Comparison of ENCODE assay signal across 14 cellular contexts in genomic region chr5:149675467-149676201, GRCh38. TPM values are rescaled to one million over a fixed set of nuclear protein-coding genes. Genes with fewer than 3 reads are reported as not detected.
DNase-seq lines count a peak whose midpoint lies in the region; ATAC-seq and TF ChIP-seq lines count a peak whose summit lies in the region.
"Had no signal": no experiment of that assay in that cellular context is flagged by ENCODE, and none has a peak within 500 bp of the region (broad histone marks: within the 10 kb centered on the region; RNA-seq: fewer than 3 reads in every experiment).

No MANE protein-coding gene starts in this region.

- H3K4me3 ChIP-seq in HEK293 (ENCODE audit: low read depth, low read length) (no peak overlapping the region), MM.1S (ENCODE audit: low read length) (no peak overlapping the region)
- H3K4me3 ChIP-seq: MG63 had no signal

- H3K36me3 ChIP-seq in HEK293 (ENCODE audit: control insufficient read depth in 2 of 2, insufficient read depth in 1 of 2, low read length in 2 of 2) (no peaks in the 10 kb centered on the region), MM.1S (replicated peaks; ENCODE audit: insufficient read depth, low read length) (no peaks in the 10 kb centered on the region)
- H3K36me3 ChIP-seq: MG63 had no signal

- H3K9ac ChIP-seq in MM.1S (ENCODE audit: low read length) = no peak overlapping the region

- H3K9me3 Mint-ChIP-seq in nephron = peaks cover 14% of the 10 kb centered on the region

- H3K27me3 Mint-ChIP-seq in nephron (ENCODE audit: low read depth) = peaks cover 5% of the 10 kb centered on the region

- intact Hi-C loops in Right ventricle myocardium superior (cut with DNase I) = no loop called here

- H3K27ac Mint-ChIP-seq in nephron = peak overlapping the region in 2 of 3 experiments; percentile 16 to 78
- H3K27ac Mint-ChIP-seq: progenitor cell of endocrine pancreas had no signal

- H3K9me2 ChIP-seq in MM.1S (replicated peaks; ENCODE audit: insufficient read depth, low read length) = no peaks in the 10 kb centered on the region

- H3K4me3 Mint-ChIP-seq in nephron = no peak overlapping the region

- no peaks in the 10 kb centered on the region for H3K79me2 ChIP-seq in MM.1S (ENCODE audit: low read length)

- CTCF ChIA-PET in HEK293 (lab: Yijun Ruan, JAX) = interaction anchor here (0.9 to 2.6 kb wide), 3 partner anchors 8 to 102 kb away, joined by 3 to 14 read pairs (median 5); no protein-coding TSS in a partner anchor

- no peaks in the 10 kb centered on the region for H3K27me3 ChIP-seq in MM.1S (replicated peaks; ENCODE audit: insufficient read depth, low read length)
- H3K27me3 ChIP-seq: MG63 had no signal

- H3K4me1 ChIP-seq in HEK293 (ENCODE audit: control insufficient read depth, insufficient read depth, low read length) = peaks cover 5% of the 10 kb centered on the region; the same call in 1 of the 2 replicates
- peaks cover 6% of the 10 kb centered on the region; the same call in 1 of the 2 replicates for H3K4me1 ChIP-seq in MM.1S (ENCODE audit: low read length)

- no peak overlapping the region for H2AFZ ChIP-seq in MM.1S (ENCODE audit: low read length)

- POLR2A ChIA-PET in HEK293 (lab: Yijun Ruan, JAX) = no interaction called here

- TF ChIP-seq CTCF in HEK293 (tag by site-specific recombination; IDR thresholded peaks at IDR 0.05) = no peak
- no peak for TF ChIP-seq CTCF in nephron (IDR thresholded peaks at IDR 0.05; ENCODE audit: unreplicated experiment in 3 of 3)
- TF ChIP-seq CTCF in MM.1S (IDR thresholded peaks at IDR 0.05; ENCODE audit: low read length) = no peak

- peak; percentile 59 for DNase-seq in NCI-H510A treated with DMSO at 0.1 percent for 48 hours (lab: John Stamatoyannopoulos, UW)
- peak; percentile 51 for DNase-seq in Right ventricle myocardium superior
- no peak for DNase-seq in NCI-H128 (lab: John Stamatoyannopoulos, UW; ENCODE audit: unreplicated experiment)
- no peak for DNase-seq in MM.1S
- DNase-seq: mesenchymal stem cell, MG63, NCI-H774 had no signal

- no peaks in the 10 kb centered on the region for H3K4me1 Mint-ChIP-seq in nephron

- H3K27ac ChIP-seq in HEK293 (ENCODE audit: extremely low read depth, low read depth, low read length) (no peak overlapping the region), MM.1S (ENCODE audit: low read length) (no peak overlapping the region)
- H3K27ac ChIP-seq: C4-2B, VCaP had no signal

- H4K20me1 ChIP-seq in MM.1S (ENCODE audit: insufficient read depth, low read length) = no peaks in the 10 kb centered on the region

- H3F3A ChIP-seq in MM.1S (ENCODE audit: insufficient read depth, low read length) = no peaks in the 10 kb centered on the region

- H3K9me3 ChIP-seq in HEK293 (ENCODE audit: control insufficient read depth, insufficient read depth, low read depth, low read length) = no peaks in the 10 kb centered on the region
- H3K9me3 ChIP-seq in MM.1S (replicated peaks; ENCODE audit: insufficient read depth, low read length) = no peaks in the 10 kb centered on the region

- peaks cover 7% of the 10 kb centered on the region for H3K36me3 Mint-ChIP-seq in nephron (ENCODE audit: low read depth)

- H3K4me2 ChIP-seq in MM.1S (ENCODE audit: low read depth, low read length) = no peak overlapping the region

- ATAC-seq in Right ventricle myocardium superior (ENCODE audit: poor library complexity) = peak; percentile 59
- no peak for ATAC-seq in HG02588 (IDR thresholded peaks at IDR 0.05; ENCODE audit: unreplicated experiment)
- no peak for ATAC-seq in GM18511 (IDR thresholded peaks at IDR 0.05; ENCODE audit: unreplicated experiment)

TF ChIP-seq in HEK293, 187 proteins besides CTCF, POLR2A, EP300 and RAD21 (continues in another document):
- TF ChIP-seq SETDB1 (IDR thresholded peaks at IDR 0.05; ENCODE audit: insufficient read length, low read length) (no peak), PRDM1 (tag by site-specific recombination; IDR thresholded peaks at IDR 0.05) (no peak), KLF1 (tag by site-specific recombination; IDR thresholded peaks at IDR 0.05) (peak; percentile 51; the same call in 1 of the 2 replicates), ZBTB7A (tag by site-specific recombination; IDR thresholded peaks at IDR 0.05; ENCODE audit: low read depth) (no peak), KLF16 (tag by site-specific recombination; IDR thresholded peaks at IDR 0.05) (no peak), ZNF530 (tag by site-specific recombination; IDR thresholded peaks at IDR 0.05; ENCODE audit: low read depth) (no peak), ZIC2 (tag by site-specific recombination; IDR thresholded peaks at IDR 0.05) (0 out of 2 replicates have a peak, but pooled peaks have one; percentile 15), RBAK (tag by site-specific recombination; IDR thresholded peaks at IDR 0.05) (no peak), ZSCAN4 (tag by site-specific recombination; IDR thresholded peaks at IDR 0.05) (no peak), HIC1 (tag by site-specific recombination; IDR thresholded peaks at IDR 0.05) (no peak), PRDM10 (tag by site-specific recombination; IDR thresholded peaks at IDR 0.05) (peak; percentile 47; the same call in 1 of the 2 replicates), GLIS1 (tag by site-specific recombination; IDR thresholded peaks at IDR 0.05) (0 out of 2 replicates have a peak, but pooled peaks have one; percentile 21)
- TF ChIP-seq, protein P1, sequence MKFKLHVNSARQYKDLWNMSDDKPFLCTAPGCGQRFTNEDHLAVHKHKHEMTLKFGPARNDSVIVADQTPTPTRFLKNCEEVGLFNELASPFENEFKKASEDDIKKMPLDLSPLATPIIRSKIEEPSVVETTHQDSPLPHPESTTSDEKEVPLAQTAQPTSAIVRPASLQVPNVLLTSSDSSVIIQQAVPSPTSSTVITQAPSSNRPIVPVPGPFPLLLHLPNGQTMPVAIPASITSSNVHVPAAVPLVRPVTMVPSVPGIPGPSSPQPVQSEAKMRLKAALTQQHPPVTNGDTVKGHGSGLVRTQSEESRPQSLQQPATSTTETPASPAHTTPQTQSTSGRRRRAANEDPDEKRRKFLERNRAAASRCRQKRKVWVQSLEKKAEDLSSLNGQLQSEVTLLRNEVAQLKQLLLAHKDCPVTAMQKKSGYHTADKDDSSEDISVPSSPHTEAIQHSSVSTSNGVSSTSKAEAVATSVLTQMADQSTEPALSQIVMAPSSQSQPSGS (tag by site-specific recombination; IDR thresholded peaks at IDR 0.05; ENCODE audit: low read depth) = no peak

RNA-seq across cellular contexts. Expression of gene PPARGC1B, which starts 54.5 kb away (rescaled TPM):
- total RNA-seq in Right ventricle myocardium superior = 27.9 TPM

Comparison
In these comparisons a context has a peak if more than half of its experiments do, and no peak if none do; other contexts are left out.
1. DNase-seq: peak in NCI-H510A treated with DMSO at 0.1 percent for 48 hours (single experiment) and Right ventricle myocardium superior (single experiment); none in NCI-H128 (single experiment) and MM.1S (single experiment).